ENCODE assay signal across 9 cellular contexts in the genomic region with DNA sequence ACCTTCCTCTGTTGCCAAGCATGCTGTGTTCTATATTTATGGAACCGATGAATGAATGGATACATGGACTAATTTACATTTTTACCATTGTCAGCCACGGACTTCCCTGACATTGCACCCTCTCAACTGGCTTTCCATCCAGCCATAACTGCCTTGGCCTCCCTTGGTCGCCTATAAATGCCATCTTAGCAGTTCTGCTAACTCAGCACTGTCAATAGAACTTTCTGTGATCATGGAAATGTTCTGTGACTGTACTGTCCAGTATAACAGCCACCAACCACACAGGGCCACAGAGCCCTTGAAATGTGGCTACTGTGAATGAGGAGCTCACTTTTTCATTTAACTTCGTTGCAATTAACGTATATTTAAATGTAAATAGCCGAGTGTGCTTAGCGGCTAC. TPM values are rescaled to one million over a fixed set of nuclear protein-coding genes. Genes with fewer than 3 reads are reported as not detected.
"Had no signal": no experiment of that assay in that cellular context is flagged by ENCODE, and none has a peak within 500 bp of the region (broad histone marks: within the 10 kb centered on the region; RNA-seq: fewer than 3 reads in every experiment).

No MANE protein-coding gene starts in this region.

- H3K4me3 ChIP-seq: GM23248 had no signal

- FAIRE-seq: H54 had no signal

- H2AFZ ChIP-seq: GM23248 had no signal

- H3K9ac ChIP-seq: GM23248 had no signal

- H3K27ac ChIP-seq: GM23248, HL-60 had no signal

- DNase-seq: GM23248, GOT3, H9, HCEC 1CT, KG1 had no signal

RNA-seq across cellular contexts. Expression of a gene that starts 8.7 kb away (rescaled TPM):
- total RNA-seq: GM23248, H9, HT1080 had no signal
- polyA plus RNA-seq: GM23248, IgD-negative memory B cell had no signal
